In genomic region chr6:9540534-9541126, GRCh38 we compare ENCODE assay signal across 9 cellular contexts.
DNase-seq lines count a peak whose midpoint lies in the region; ATAC-seq and TF ChIP-seq lines count a peak whose summit lies in the region.
"Had no signal": no experiment of that assay in that cellular context is flagged by ENCODE, and none has a peak within 500 bp of the region (broad histone marks: within the 10 kb centered on the region; RNA-seq: fewer than 3 reads in every experiment).

No MANE protein-coding gene starts in this region.

- H2AFZ ChIP-seq in smooth muscle cell (ENCODE audit: low read depth), result no peak overlapping the region

- intact Hi-C loops in activated CD4-positive, alpha-beta memory T cell treated with anti-CD3 and anti-CD28 coated beads for 36 hours (cut with micrococcal nuclease), result loop anchor here (2.0 kb wide), 2 partner anchors 558 to 888 kb away; no protein-coding TSS in a partner anchor

- H3K9me3 ChIP-seq in smooth muscle cell (replicated peaks; ENCODE audit: low read depth), result no peaks in the 10 kb centered on the region

- no peaks in the 10 kb centered on the region for H3K4me1 ChIP-seq in smooth muscle cell (ENCODE audit: low read depth)

- H3K4me3 ChIP-seq in BJ (ENCODE audit: low read depth, low read length) (no peak overlapping the region), fibroblast of mammary gland (ENCODE audit: control insufficient read depth, low read depth, low read length) (no peak overlapping the region), smooth muscle cell (no peak overlapping the region)

- no peak overlapping the region for H3K4me2 ChIP-seq in smooth muscle cell

- no peaks in the 10 kb centered on the region for H3K79me2 ChIP-seq in smooth muscle cell (ENCODE audit: low read depth)

- DNase-seq in BJ (ENCODE audit: low read depth), result no peak
- DNase-seq in HPDE6-E6E7 (ENCODE audit: extremely low spot score), result peak; percentile 34
- peak; percentile 72 for DNase-seq in RPMI8226
- DNase-seq in fibroblast of mammary gland (ENCODE audit: low read depth), result peak; percentile 55
- no peak for DNase-seq in smooth muscle cell (lab: John Stamatoyannopoulos, UW; ENCODE audit: unreplicated experiment)
- no peak for DNase-seq in activated CD4-positive, alpha-beta memory T cell treated with anti-CD3 and anti-CD28 coated beads for 36 hours

- POLR2A ChIA-PET in BJ (lab: Charles Lee), result no interaction called here
- POLR2A ChIA-PET in activated CD4-positive, alpha-beta memory T cell treated with anti-CD3 and anti-CD28 coated beads for 36 hours (lab: Charles Lee), result no interaction called here

- H4K20me1 ChIP-seq in smooth muscle cell (ENCODE audit: low read depth), result no peaks in the 10 kb centered on the region

- H3K4me1 Mint-ChIP-seq in activated CD4-positive, alpha-beta memory T cell treated with anti-CD3 and anti-CD28 coated beads for 36 hours (ENCODE audit: low read depth), result no peaks in the 10 kb centered on the region
- H3K4me1 Mint-ChIP-seq: naive thymus-derived CD8-positive, alpha-beta T cell had no signal

- 49% methylated on average over 2 of the region's 2 CpGs for WGBS in smooth muscle cell (ENCODE audit: low lambda C conversion rate)

- TF ChIP-seq CTCF in BJ (IDR thresholded peaks at IDR 0.05; ENCODE audit: insufficient read depth, low read depth, low read length), result peak; percentile 76
- TF ChIP-seq CTCF in fibroblast of mammary gland (conservative IDR thresholded peaks at IDR 0.05; ENCODE audit: control insufficient read depth, insufficient read depth, low read depth, low read length), result peak; percentile 70
- peak; percentile 94 for TF ChIP-seq CTCF in smooth muscle cell (IDR thresholded peaks at IDR 0.05; ENCODE audit: borderline replicate concordance, insufficient read depth, poor library complexity, severe bottlenecking)

- no peaks in the 10 kb centered on the region for H3K27me3 Mint-ChIP-seq in activated CD4-positive, alpha-beta memory T cell treated with anti-CD3 and anti-CD28 coated beads for 36 hours

- H3F3A ChIP-seq in smooth muscle cell (ENCODE audit: low read depth), result no peaks in the 10 kb centered on the region

- no peaks in the 10 kb centered on the region for H3K27me3 ChIP-seq in BJ (ENCODE audit: control insufficient read depth, insufficient read depth, low read length)
- no peaks in the 10 kb centered on the region for H3K27me3 ChIP-seq in smooth muscle cell (ENCODE audit: low read depth)

- CTCF ChIA-PET in BJ (lab: Yijun Ruan, JAX), result interaction anchor here (1.0 to 1.2 kb wide), 3 partner anchors 7 to 889 kb away, joined by 3 read pairs; partner anchors contain the start of gene TFAP2A
- CTCF ChIA-PET in activated CD4-positive, alpha-beta memory T cell treated with anti-CD3 and anti-CD28 coated beads for 36 hours (lab: Charles Lee), result no interaction called here

- H3K9ac ChIP-seq in smooth muscle cell (ENCODE audit: low read depth), result no peak overlapping the region

- no peaks in the 10 kb centered on the region for H3K9me3 Mint-ChIP-seq in activated CD4-positive, alpha-beta memory T cell treated with anti-CD3 and anti-CD28 coated beads for 36 hours

- ATAC-seq in GM18511 (IDR thresholded peaks at IDR 0.05; ENCODE audit: unreplicated experiment) (peak; percentile 67), GM21737 (IDR thresholded peaks at IDR 0.05; ENCODE audit: unreplicated experiment) (no peak)
- ATAC-seq: naive thymus-derived CD8-positive, alpha-beta T cell had no signal

- H3K27ac ChIP-seq in smooth muscle cell (ENCODE audit: low read depth), result no peak overlapping the region

- no peak overlapping the region for H3K4me3 Mint-ChIP-seq in activated CD4-positive, alpha-beta memory T cell treated with anti-CD3 and anti-CD28 coated beads for 36 hours
- H3K4me3 Mint-ChIP-seq: naive thymus-derived CD8-positive, alpha-beta T cell had no signal

- no peaks in the 10 kb centered on the region for H3K36me3 Mint-ChIP-seq in activated CD4-positive, alpha-beta memory T cell treated with anti-CD3 and anti-CD28 coated beads for 36 hours
- H3K36me3 Mint-ChIP-seq: naive thymus-derived CD8-positive, alpha-beta T cell had no signal

- no peak overlapping the region for H3K27ac Mint-ChIP-seq in activated CD4-positive, alpha-beta memory T cell treated with anti-CD3 and anti-CD28 coated beads for 36 hours
- H3K27ac Mint-ChIP-seq: naive thymus-derived CD8-positive, alpha-beta T cell had no signal

- H3K36me3 ChIP-seq in BJ (ENCODE audit: control insufficient read depth, insufficient read depth, low read length) (no peaks in the 10 kb centered on the region), smooth muscle cell (ENCODE audit: low read depth) (no peaks in the 10 kb centered on the region)

Comparison
In these comparisons a context has a peak if more than half of its experiments do, and no peak if none do; other contexts are left out.
1. DNase-seq: peak in HPDE6-E6E7 (single experiment), RPMI8226 (single experiment) and fibroblast of mammary gland (single experiment); none in BJ (single experiment), smooth muscle cell (single experiment) and activated CD4-positive, alpha-beta memory T cell treated with anti-CD3 and anti-CD28 coated beads for 36 hours (single experiment).
2. Peak in every context shown above with its lines, with median percentiles within 50 percentile points of each other: CTCF ChIP-seq.